Comparison of ENCODE assay signal across 22 cellular contexts in the genomic region with DNA sequence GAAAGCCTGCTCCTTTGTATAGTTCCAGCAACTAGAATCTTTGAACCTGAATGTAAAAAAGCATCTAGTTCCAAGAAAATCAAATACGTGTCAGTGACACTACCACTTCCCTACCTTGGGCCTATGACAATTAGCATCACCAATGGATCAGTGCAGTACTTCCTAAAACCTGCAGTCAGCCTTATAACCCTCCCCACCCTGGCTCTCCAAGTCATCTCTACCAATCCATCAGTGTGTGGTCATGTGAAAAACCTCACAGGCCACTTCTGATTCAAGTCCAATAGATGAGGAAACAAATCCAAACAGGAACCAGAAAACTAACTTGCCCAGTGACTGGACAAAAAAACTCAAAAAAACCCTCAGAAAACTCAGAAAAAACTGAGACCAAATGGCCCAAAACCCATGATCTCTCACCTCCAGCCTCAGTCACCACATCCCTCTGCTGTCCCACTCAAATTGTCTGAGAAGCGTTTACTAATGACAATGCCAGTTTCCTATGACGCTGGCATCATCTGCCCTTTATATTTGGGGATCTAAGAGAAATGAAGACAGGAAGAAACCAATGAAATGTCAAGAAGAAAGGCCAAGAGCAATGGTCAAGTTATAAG. TPM values are rescaled to one million over a fixed set of nuclear protein-coding genes. Genes with fewer than 3 reads are reported as not detected.
DNase-seq lines count a peak whose midpoint lies in the region; ATAC-seq and TF ChIP-seq lines count a peak whose summit lies in the region.
"Had no signal": no experiment of that assay in that cellular context is flagged by ENCODE, and none has a peak within 500 bp of the region (broad histone marks: within the 10 kb centered on the region; RNA-seq: fewer than 3 reads in every experiment).

No MANE protein-coding gene starts in this region.

- intact Hi-C loops in dendritic cell treated with granulocyte-macrophage colony-stimulating factor and Interleukin-4, amounts not matched to agents 40 ng/mL and 50 ng/mL, for 4 days (cut with micrococcal nuclease) = loop anchor here (5.0 kb wide), 1 partner anchor 42 kb away; a partner anchor contains a TSS
- intact Hi-C loops in stomach (cut with DNase I; ENCODE audit: low total_unique reads) = no loop called here

- no peak for TF ChIP-seq POLR2A in stomach (IDR thresholded peaks at IDR 0.05)

- no peak overlapping the region for H2BK5ac ChIP-seq in mesenchymal stem cell (ENCODE audit: low read depth, low read length, poor library complexity, severe bottlenecking)

- H2BK12ac ChIP-seq in mesenchymal stem cell (ENCODE audit: low read length in 2 of 2) = no peak overlapping the region

- no peak overlapping the region for H3K27ac ChIP-seq in mesenchymal stem cell (ENCODE audit: low read length, poor library complexity, severe bottlenecking)
- no peak overlapping the region for H3K27ac ChIP-seq in stomach
- H3K27ac ChIP-seq: A549, colonic mucosa, WERI-Rb-1 had no signal

- H4K91ac ChIP-seq in mesenchymal stem cell (ENCODE audit: low read length) = no peak overlapping the region

- H3K4me2 ChIP-seq in mesenchymal stem cell (ENCODE audit: low read length, poor library complexity, severe bottlenecking) = no peak overlapping the region
- H3K4me2 ChIP-seq: A549 had no signal

- H3K9me3 Mint-ChIP-seq in stimulated activated naive CD8-positive, alpha-beta T cell treated with anti-CD3 and anti-CD28 coated beads, Interleukin-15, amount 100 ng/mL, for 72 hours = no peaks in the 10 kb centered on the region
- H3K9me3 Mint-ChIP-seq in dendritic cell treated with granulocyte-macrophage colony-stimulating factor and Interleukin-4, amounts not matched to agents 40 ng/mL and 50 ng/mL, for 4 days = no peaks in the 10 kb centered on the region
- H3K9me3 Mint-ChIP-seq: activated CD4-positive, alpha-beta memory T cell treated with anti-CD3 and anti-CD28 coated beads, Interleukin-2, amount 10 ng/mL, durations not matched to agents 7 days and 5 days; activated naive CD8-positive, alpha-beta T cell treated with anti-CD3 and anti-CD28 coated beads for 36 hours; CD4-positive, CD25-positive, alpha-beta regulatory T cell; T-cell had no signal

- H3K4me1 Mint-ChIP-seq in stimulated activated naive CD8-positive, alpha-beta T cell treated with anti-CD3 and anti-CD28 coated beads, Interleukin-15, amount 100 ng/mL, for 72 hours = no peaks in the 10 kb centered on the region
- peaks cover 61% of the 10 kb centered on the region for H3K4me1 Mint-ChIP-seq in dendritic cell treated with granulocyte-macrophage colony-stimulating factor and Interleukin-4, amounts not matched to agents 40 ng/mL and 50 ng/mL, for 4 days (ENCODE audit: low read depth)
- H3K4me1 Mint-ChIP-seq: activated CD4-positive, alpha-beta memory T cell treated with anti-CD3 and anti-CD28 coated beads, Interleukin-2, amount 10 ng/mL, durations not matched to agents 7 days and 5 days; activated naive CD8-positive, alpha-beta T cell treated with anti-CD3 and anti-CD28 coated beads for 36 hours; T-cell had no signal

- no peaks in the 10 kb centered on the region for H3K79me1 ChIP-seq in mesenchymal stem cell (replicated peaks; ENCODE audit: low read length, poor library complexity, severe bottlenecking)

- no peak overlapping the region for H3K4me3 Mint-ChIP-seq in stimulated activated naive CD8-positive, alpha-beta T cell treated with anti-CD3 and anti-CD28 coated beads, Interleukin-15, amount 100 ng/mL, for 72 hours
- peak overlapping the region; percentile 40 for H3K4me3 Mint-ChIP-seq in dendritic cell treated with granulocyte-macrophage colony-stimulating factor and Interleukin-4, amounts not matched to agents 40 ng/mL and 50 ng/mL, for 4 days
- H3K4me3 Mint-ChIP-seq: activated CD4-positive, alpha-beta memory T cell treated with anti-CD3 and anti-CD28 coated beads, Interleukin-2, amount 10 ng/mL, durations not matched to agents 7 days and 5 days; activated naive CD8-positive, alpha-beta T cell treated with anti-CD3 and anti-CD28 coated beads for 36 hours; CD4-positive, CD25-positive, alpha-beta regulatory T cell; T-cell had no signal

- H3K9ac ChIP-seq in mesenchymal stem cell (ENCODE audit: low read length) = peak overlapping the region; percentile 47

- no peak for DNase-seq in stimulated activated naive CD8-positive, alpha-beta T cell treated with anti-CD3 and anti-CD28 coated beads, Interleukin-15, Interleukin-2, amounts not matched to agents 100 U/mL and 50 U/mL, for 24 hours
- DNase-seq in stimulated activated naive CD8-positive, alpha-beta T cell treated with anti-CD3 and anti-CD28 coated beads, Interleukin-15, amount 100 ng/mL, for 72 hours = no peak
- DNase-seq in mesenchymal stem cell (no peak), iPS-NIHi11 (ENCODE audit: low spot score) (no peak), NCI-H510A (lab: John Stamatoyannopoulos, UW) (no peak), HEK293T (ENCODE audit: extremely low spot score) (no peak), stomach (no peak)
- DNase-seq: activated CD4-positive, alpha-beta memory T cell treated with anti-CD3 and anti-CD28 coated beads, Interleukin-2, amount 10 ng/mL, durations not matched to agents 7 days and 5 days; activated naive CD8-positive, alpha-beta T cell treated with anti-CD3 and anti-CD28 coated beads for 36 hours; activated T-cell treated with anti-CD3 and anti-CD28 coated beads, Interleukin-2, amount 50 U/mL, for 1 hour; CD4-positive, CD25-positive, alpha-beta regulatory T cell; NCI-H774; pancreas; RPMI8226; stimulated activated CD4-positive, alpha-beta T cell treated with anti-CD3 and anti-CD28 coated beads, Interleukin-2, amount 100 ng/mL, for 48 hours had no signal

- H2AK5ac ChIP-seq in mesenchymal stem cell (ENCODE audit: low read length, severe bottlenecking) = no peak overlapping the region

- CTCF ChIA-PET in HEK293T (lab: Yijun Ruan, JAX) = no interaction called here

- POLR2A ChIA-PET in HEK293T (lab: Yijun Ruan, JAX) = no interaction called here

- TF ChIP-seq EP300 in stomach (IDR thresholded peaks at IDR 0.05) = no peak

- no peak for TF ChIP-seq CTCF in stomach (IDR thresholded peaks at IDR 0.05)

- peaks cover 5% of the 10 kb centered on the region for H3K4me1 ChIP-seq in mesenchymal stem cell (ENCODE audit: control insufficient read depth, insufficient read depth, low read depth, low read length)
- peaks cover 0 to 16% (median 4%) of the 10 kb centered on the region in 4 donors for H3K4me1 ChIP-seq in stomach
- H3K4me1 ChIP-seq: A549 had no signal

- no peak overlapping the region for H2BK120ac ChIP-seq in mesenchymal stem cell (ENCODE audit: low read depth, low read length)

- no peak overlapping the region for H3K14ac ChIP-seq in mesenchymal stem cell (ENCODE audit: low read length in 2 of 2)

- H4K8ac ChIP-seq in mesenchymal stem cell (ENCODE audit: low read length) = no peak overlapping the region

- H3K18ac ChIP-seq in mesenchymal stem cell (ENCODE audit: low read depth in 1 of 2, low read length in 2 of 2) = no peak overlapping the region

- no peak overlapping the region for H2AFZ ChIP-seq in mesenchymal stem cell (ENCODE audit: low read depth, low read length)

- H3K27me3 ChIP-seq in mesenchymal stem cell (ENCODE audit: control insufficient read depth in 1 of 2, insufficient read depth in 1 of 2, low read length in 2 of 2) (peaks cover 3 to 39% of the 10 kb centered on the region in 2 experiments), stomach (no peaks in the 10 kb centered on the region)
- H3K27me3 ChIP-seq: body of pancreas, colonic mucosa, pancreas, suprapubic skin had no signal

- H3K9me3 ChIP-seq in mesenchymal stem cell (ENCODE audit: control insufficient read depth, low read length) (no peaks in the 10 kb centered on the region), stomach (no peaks in the 10 kb centered on the region)
- H3K9me3 ChIP-seq: A549, body of pancreas, colonic mucosa, pancreas, suprapubic skin had no signal

- no peak overlapping the region for H3K27ac Mint-ChIP-seq in stimulated activated naive CD8-positive, alpha-beta T cell treated with anti-CD3 and anti-CD28 coated beads, Interleukin-15, amount 100 ng/mL, for 72 hours
- peak overlapping the region; percentile 90 for H3K27ac Mint-ChIP-seq in dendritic cell treated with granulocyte-macrophage colony-stimulating factor and Interleukin-4, amounts not matched to agents 40 ng/mL and 50 ng/mL, for 4 days
- H3K27ac Mint-ChIP-seq: activated CD4-positive, alpha-beta memory T cell treated with anti-CD3 and anti-CD28 coated beads, Interleukin-2, amount 10 ng/mL, durations not matched to agents 7 days and 5 days; activated naive CD8-positive, alpha-beta T cell treated with anti-CD3 and anti-CD28 coated beads for 36 hours; T-cell had no signal

- peaks cover 66% of the 10 kb centered on the region for H3K36me3 Mint-ChIP-seq in dendritic cell treated with granulocyte-macrophage colony-stimulating factor and Interleukin-4, amounts not matched to agents 40 ng/mL and 50 ng/mL, for 4 days (ENCODE audit: low read depth)
- H3K36me3 Mint-ChIP-seq: activated naive CD8-positive, alpha-beta T cell treated with anti-CD3 and anti-CD28 coated beads for 36 hours; CD4-positive, CD25-positive, alpha-beta regulatory T cell; T-cell had no signal

- no peaks in the 10 kb centered on the region for H3K36me3 ChIP-seq in mesenchymal stem cell (ENCODE audit: control insufficient read depth in 1 of 2, insufficient read depth in 2 of 2, low read depth in 1 of 2, low read length in 2 of 2)
- no peaks in the 10 kb centered on the region for H3K36me3 ChIP-seq in stomach
- H3K36me3 ChIP-seq: colonic mucosa, pancreas, suprapubic skin, WERI-Rb-1 had no signal

- ATAC-seq in stimulated activated naive CD8-positive, alpha-beta T cell treated with anti-CD3 and anti-CD28 coated beads, Interleukin-15, Interleukin-2, amounts not matched to agents 100 U/mL and 50 U/mL, for 24 hours = peak; percentile 28
- ATAC-seq in stimulated activated naive CD8-positive, alpha-beta T cell treated with anti-CD3 and anti-CD28 coated beads, Interleukin-15, amount 100 ng/mL, for 72 hours = no peak
- ATAC-seq: A549, T-cell had no signal

- 84% methylated on average over 3 of the region's 3 CpGs for WGBS in mesenchymal stem cell
- 80 to 95% (median 89%) methylated on average over 3 of the region's 3 CpGs for WGBS in stomach, 5 donors

- H3K27me3 Mint-ChIP-seq in stimulated activated naive CD8-positive, alpha-beta T cell treated with anti-CD3 and anti-CD28 coated beads, Interleukin-15, amount 100 ng/mL, for 72 hours = no peaks in the 10 kb centered on the region
- no peaks in the 10 kb centered on the region for H3K27me3 Mint-ChIP-seq in dendritic cell treated with granulocyte-macrophage colony-stimulating factor and Interleukin-4, amounts not matched to agents 40 ng/mL and 50 ng/mL, for 4 days
- H3K27me3 Mint-ChIP-seq: activated CD4-positive, alpha-beta memory T cell treated with anti-CD3 and anti-CD28 coated beads, Interleukin-2, amount 10 ng/mL, durations not matched to agents 7 days and 5 days; activated naive CD8-positive, alpha-beta T cell treated with anti-CD3 and anti-CD28 coated beads for 36 hours; T-cell had no signal

- H3K4me3 ChIP-seq in mesenchymal stem cell (ENCODE audit: insufficient read depth in 1 of 2, low read depth in 1 of 2, low read length in 2 of 2) (no peak overlapping the region), stomach (no peak overlapping the region)
- H3K4me3 ChIP-seq: A549, body of pancreas, colonic mucosa, pancreas, suprapubic skin had no signal

- H2BK15ac ChIP-seq in mesenchymal stem cell (ENCODE audit: low read depth, poor library complexity, severe bottlenecking) = no peak overlapping the region

- H3K23ac ChIP-seq in mesenchymal stem cell (ENCODE audit: low read length in 2 of 2) = no peak overlapping the region

- no peak overlapping the region for H3K4ac ChIP-seq in mesenchymal stem cell (ENCODE audit: low read depth in 1 of 2, low read length in 2 of 2)

RNA-seq across cellular contexts. Expression of a gene that starts 43.3 kb away (rescaled TPM):
- polyA plus RNA-seq in mesenchymal stem cell (2013, experiment 1 of 2) = not detected
- not detected for polyA plus RNA-seq in mesenchymal stem cell (2013, experiment 2 of 2)
- total RNA-seq in stomach = 10 to 100 TPM in 2 of 5 donors, 1 to 10 TPM in 1, under 1 TPM in 1, not detected in 1; 0.89 to 16.0 (median 8.8) TPM
- polyA plus RNA-seq in stomach = 1 to 10 TPM; 2.4 to 3.8 (median 3.7) TPM
- total RNA-seq: activated CD4-positive, alpha-beta memory T cell treated with anti-CD3 and anti-CD28 coated beads, Interleukin-2, amount 10 ng/mL, durations not matched to agents 7 days and 5 days had no signal
